In the genomic region with DNA sequence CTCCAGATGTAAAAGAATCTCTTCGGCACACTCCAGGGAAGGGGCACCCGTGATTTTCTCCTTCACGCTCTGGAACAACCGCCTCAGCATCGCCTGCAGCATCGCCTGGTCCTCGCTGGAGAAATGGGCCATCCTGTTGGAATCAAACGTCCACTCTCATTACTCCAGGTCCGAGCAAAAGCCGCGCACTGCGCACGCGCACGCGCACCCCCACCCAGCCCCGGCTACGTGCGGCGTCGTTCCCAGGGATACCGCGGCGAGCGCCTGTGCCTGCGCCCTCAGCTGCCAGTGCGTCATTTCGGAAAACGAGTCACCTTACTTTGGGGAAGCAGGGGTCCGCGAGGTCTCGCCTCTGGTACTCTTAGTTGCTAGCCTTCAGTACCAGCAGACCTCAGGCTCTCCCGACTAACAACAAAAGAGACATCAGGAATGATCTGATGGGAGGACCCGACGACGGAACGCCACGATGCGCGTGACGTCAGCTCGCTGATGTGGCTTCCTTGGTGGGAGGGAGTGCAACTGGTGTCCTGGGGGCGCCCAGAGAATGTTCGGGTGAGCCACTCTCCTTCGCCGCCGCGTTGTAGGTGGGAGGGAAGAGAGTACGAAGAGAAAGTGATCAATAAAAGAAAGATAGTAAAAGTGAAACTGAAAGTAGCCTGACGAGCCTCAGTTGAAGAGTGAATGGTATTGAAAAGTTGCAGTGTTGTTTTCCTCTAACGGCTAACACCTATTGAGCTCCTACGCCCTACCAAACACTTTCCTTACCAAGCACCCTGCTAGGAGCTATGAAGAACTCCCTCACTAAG, we compare ENCODE assay signal across 1 cellular context.
TF ChIP-seq lines count a peak whose summit lies in the region.

Gene TBC1D32 (minus strand): TSS at position 182 of the 806 bp plus-strand sequence. CDS start 50 bp downstream, at position 132.

TF ChIP-seq in GM12878, 131 proteins besides CTCF, POLR2A, EP300 and RAD21 (continued from another document and continues in another):
- TF ChIP-seq, protein P1, sequence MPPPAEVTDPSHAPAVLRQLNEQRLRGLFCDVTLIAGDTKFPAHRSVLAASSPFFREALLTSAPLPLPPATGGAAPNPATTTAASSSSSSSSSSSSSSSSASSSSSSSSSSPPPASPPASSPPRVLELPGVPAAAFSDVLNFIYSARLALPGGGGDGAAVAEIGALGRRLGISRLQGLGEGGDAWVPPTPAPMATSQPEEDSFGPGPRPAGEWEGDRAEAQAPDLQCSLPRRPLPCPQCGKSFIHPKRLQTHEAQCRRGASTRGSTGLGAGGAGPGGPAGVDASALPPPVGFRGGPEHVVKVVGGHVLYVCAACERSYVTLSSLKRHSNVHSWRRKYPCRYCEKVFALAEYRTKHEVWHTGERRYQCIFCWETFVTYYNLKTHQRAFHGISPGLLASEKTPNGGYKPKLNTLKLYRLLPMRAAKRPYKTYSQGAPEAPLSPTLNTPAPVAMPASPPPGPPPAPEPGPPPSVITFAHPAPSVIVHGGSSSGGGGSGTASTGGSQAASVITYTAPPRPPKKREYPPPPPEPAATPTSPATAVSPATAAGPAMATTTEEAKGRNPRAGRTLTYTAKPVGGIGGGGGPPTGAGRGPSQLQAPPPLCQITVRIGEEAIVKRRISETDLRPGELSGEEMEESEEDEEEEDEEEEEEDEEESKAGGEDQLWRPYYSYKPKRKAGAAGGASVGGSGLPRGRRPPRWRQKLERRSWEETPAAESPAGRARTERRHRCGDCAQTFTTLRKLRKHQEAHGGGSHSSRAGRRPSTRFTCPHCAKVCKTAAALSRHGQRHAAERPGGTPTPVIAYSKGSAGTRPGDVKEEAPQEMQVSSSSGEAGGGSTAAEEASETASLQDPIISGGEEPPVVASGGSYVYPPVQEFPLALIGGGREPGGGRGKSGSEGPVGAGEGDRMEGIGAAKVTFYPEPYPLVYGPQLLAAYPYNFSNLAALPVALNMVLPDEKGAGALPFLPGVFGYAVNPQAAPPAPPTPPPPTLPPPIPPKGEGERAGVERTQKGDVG (CRISPR knock-in tag; IDR thresholded peaks at IDR 0.05), result no peak
- TF ChIP-seq JUNB (IDR thresholded peaks at IDR 0.05) (peak; percentile 41; the same call in 1 of the 2 replicates), E4F1 (IDR thresholded peaks at IDR 0.05; ENCODE audit: borderline replicate concordance, partially characterized antibody) (no peak), RUNX3 (IDR thresholded peaks at IDR 0.05; ENCODE audit: low read length) (peak; percentile 54), FOXK2 (IDR thresholded peaks at IDR 0.05) (peak; percentile 63), RFX5 (IDR thresholded peaks at IDR 0.05; ENCODE audit: low read depth, low read length) (no peak), CREB1 (IDR thresholded peaks at IDR 0.05; ENCODE audit: low read depth) (peak; percentile 95), ZNF24 (IDR thresholded peaks at IDR 0.05) (no peak), LARP7 (IDR thresholded peaks at IDR 0.05) (peak; percentile 71), CBX5 (IDR thresholded peaks at IDR 0.05; ENCODE audit: low read depth) (no peak), MEF2B (IDR thresholded peaks at IDR 0.05; ENCODE audit: partially characterized antibody, poor library complexity, severe bottlenecking) (peak; percentile 24), NBN (IDR thresholded peaks at IDR 0.05) (peak; percentile 97), POU2F2 (IDR thresholded peaks at IDR 0.05; ENCODE audit: borderline replicate concordance, low read depth, low read length) (0 out of 3 replicates have a peak, but pooled peaks have one; percentile 45), ELK1 (IDR thresholded peaks at IDR 0.05; ENCODE audit: low read depth, low read length) (no peak), ZNF207 (IDR thresholded peaks at IDR 0.05; ENCODE audit: borderline replicate concordance) (peak; percentile 85; the same call in 1 of the 2 replicates), PML (IDR thresholded peaks at IDR 0.05; ENCODE audit: low read length) (0 out of 2 replicates have a peak, but pooled peaks have one; percentile 72), RELA (IDR thresholded peaks at IDR 0.05; ENCODE audit: borderline replicate concordance, partially characterized antibody) (peak; percentile 55), TARDBP (IDR thresholded peaks at IDR 0.05; ENCODE audit: borderline replicate concordance) (no peak)
- TF ChIP-seq, protein P2, sequence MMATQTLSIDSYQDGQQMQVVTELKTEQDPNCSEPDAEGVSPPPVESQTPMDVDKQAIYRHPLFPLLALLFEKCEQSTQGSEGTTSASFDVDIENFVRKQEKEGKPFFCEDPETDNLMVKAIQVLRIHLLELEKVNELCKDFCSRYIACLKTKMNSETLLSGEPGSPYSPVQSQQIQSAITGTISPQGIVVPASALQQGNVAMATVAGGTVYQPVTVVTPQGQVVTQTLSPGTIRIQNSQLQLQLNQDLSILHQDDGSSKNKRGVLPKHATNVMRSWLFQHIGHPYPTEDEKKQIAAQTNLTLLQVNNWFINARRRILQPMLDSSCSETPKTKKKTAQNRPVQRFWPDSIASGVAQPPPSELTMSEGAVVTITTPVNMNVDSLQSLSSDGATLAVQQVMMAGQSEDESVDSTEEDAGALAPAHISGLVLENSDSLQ (IDR thresholded peaks at IDR 0.05), result peak; percentile 71
- TF ChIP-seq, protein P3, sequence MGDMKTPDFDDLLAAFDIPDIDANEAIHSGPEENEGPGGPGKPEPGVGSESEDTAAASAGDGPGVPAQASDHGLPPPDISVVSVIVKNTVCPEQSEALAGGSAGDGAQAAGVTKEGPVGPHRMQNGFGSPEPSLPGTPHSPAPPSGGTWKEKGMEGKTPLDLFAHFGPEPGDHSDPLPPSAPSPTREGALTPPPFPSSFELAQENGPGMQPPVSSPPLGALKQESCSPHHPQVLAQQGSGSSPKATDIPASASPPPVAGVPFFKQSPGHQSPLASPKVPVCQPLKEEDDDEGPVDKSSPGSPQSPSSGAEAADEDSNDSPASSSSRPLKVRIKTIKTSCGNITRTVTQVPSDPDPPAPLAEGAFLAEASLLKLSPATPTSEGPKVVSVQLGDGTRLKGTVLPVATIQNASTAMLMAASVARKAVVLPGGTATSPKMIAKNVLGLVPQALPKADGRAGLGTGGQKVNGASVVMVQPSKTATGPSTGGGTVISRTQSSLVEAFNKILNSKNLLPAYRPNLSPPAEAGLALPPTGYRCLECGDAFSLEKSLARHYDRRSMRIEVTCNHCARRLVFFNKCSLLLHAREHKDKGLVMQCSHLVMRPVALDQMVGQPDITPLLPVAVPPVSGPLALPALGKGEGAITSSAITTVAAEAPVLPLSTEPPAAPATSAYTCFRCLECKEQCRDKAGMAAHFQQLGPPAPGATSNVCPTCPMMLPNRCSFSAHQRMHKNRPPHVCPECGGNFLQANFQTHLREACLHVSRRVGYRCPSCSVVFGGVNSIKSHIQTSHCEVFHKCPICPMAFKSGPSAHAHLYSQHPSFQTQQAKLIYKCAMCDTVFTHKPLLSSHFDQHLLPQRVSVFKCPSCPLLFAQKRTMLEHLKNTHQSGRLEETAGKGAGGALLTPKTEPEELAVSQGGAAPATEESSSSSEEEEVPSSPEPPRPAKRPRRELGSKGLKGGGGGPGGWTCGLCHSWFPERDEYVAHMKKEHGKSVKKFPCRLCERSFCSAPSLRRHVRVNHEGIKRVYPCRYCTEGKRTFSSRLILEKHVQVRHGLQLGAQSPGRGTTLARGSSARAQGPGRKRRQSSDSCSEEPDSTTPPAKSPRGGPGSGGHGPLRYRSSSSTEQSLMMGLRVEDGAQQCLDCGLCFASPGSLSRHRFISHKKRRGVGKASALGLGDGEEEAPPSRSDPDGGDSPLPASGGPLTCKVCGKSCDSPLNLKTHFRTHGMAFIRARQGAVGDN (IDR thresholded peaks at IDR 0.05), result peak; percentile 87
- TF ChIP-seq, protein P4, sequence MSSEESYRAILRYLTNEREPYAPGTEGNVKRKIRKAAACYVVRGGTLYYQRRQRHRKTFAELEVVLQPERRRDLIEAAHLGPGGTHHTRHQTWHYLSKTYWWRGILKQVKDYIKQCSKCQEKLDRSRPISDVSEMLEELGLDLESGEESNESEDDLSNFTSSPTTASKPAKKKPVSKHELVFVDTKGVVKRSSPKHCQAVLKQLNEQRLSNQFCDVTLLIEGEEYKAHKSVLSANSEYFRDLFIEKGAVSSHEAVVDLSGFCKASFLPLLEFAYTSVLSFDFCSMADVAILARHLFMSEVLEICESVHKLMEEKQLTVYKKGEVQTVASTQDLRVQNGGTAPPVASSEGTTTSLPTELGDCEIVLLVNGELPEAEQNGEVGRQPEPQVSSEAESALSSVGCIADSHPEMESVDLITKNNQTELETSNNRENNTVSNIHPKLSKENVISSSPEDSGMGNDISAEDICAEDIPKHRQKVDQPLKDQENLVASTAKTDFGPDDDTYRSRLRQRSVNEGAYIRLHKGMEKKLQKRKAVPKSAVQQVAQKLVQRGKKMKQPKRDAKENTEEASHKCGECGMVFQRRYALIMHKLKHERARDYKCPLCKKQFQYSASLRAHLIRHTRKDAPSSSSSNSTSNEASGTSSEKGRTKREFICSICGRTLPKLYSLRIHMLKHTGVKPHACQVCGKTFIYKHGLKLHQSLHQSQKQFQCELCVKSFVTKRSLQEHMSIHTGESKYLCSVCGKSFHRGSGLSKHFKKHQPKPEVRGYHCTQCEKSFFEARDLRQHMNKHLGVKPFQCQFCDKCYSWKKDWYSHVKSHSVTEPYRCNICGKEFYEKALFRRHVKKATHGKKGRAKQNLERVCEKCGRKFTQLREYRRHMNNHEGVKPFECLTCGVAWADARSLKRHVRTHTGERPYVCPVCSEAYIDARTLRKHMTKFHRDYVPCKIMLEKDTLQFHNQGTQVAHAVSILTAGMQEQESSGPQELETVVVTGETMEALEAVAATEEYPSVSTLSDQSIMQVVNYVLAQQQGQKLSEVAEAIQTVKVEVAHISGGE (CRISPR knock-in tag; IDR thresholded peaks at IDR 0.05), result no peak
- TF ChIP-seq, protein P5, sequence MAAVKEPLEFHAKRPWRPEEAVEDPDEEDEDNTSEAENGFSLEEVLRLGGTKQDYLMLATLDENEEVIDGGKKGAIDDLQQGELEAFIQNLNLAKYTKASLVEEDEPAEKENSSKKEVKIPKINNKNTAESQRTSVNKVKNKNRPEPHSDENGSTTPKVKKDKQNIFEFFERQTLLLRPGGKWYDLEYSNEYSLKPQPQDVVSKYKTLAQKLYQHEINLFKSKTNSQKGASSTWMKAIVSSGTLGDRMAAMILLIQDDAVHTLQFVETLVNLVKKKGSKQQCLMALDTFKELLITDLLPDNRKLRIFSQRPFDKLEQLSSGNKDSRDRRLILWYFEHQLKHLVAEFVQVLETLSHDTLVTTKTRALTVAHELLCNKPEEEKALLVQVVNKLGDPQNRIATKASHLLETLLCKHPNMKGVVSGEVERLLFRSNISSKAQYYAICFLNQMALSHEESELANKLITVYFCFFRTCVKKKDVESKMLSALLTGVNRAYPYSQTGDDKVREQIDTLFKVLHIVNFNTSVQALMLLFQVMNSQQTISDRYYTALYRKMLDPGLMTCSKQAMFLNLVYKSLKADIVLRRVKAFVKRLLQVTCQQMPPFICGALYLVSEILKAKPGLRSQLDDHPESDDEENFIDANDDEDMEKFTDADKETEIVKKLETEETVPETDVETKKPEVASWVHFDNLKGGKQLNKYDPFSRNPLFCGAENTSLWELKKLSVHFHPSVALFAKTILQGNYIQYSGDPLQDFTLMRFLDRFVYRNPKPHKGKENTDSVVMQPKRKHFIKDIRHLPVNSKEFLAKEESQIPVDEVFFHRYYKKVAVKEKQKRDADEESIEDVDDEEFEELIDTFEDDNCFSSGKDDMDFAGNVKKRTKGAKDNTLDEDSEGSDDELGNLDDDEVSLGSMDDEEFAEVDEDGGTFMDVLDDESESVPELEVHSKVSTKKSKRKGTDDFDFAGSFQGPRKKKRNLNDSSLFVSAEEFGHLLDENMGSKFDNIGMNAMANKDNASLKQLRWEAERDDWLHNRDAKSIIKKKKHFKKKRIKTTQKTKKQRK (IDR thresholded peaks at IDR 0.05; ENCODE audit: low read depth, low read length), result no peak
- TF ChIP-seq, protein P6, sequence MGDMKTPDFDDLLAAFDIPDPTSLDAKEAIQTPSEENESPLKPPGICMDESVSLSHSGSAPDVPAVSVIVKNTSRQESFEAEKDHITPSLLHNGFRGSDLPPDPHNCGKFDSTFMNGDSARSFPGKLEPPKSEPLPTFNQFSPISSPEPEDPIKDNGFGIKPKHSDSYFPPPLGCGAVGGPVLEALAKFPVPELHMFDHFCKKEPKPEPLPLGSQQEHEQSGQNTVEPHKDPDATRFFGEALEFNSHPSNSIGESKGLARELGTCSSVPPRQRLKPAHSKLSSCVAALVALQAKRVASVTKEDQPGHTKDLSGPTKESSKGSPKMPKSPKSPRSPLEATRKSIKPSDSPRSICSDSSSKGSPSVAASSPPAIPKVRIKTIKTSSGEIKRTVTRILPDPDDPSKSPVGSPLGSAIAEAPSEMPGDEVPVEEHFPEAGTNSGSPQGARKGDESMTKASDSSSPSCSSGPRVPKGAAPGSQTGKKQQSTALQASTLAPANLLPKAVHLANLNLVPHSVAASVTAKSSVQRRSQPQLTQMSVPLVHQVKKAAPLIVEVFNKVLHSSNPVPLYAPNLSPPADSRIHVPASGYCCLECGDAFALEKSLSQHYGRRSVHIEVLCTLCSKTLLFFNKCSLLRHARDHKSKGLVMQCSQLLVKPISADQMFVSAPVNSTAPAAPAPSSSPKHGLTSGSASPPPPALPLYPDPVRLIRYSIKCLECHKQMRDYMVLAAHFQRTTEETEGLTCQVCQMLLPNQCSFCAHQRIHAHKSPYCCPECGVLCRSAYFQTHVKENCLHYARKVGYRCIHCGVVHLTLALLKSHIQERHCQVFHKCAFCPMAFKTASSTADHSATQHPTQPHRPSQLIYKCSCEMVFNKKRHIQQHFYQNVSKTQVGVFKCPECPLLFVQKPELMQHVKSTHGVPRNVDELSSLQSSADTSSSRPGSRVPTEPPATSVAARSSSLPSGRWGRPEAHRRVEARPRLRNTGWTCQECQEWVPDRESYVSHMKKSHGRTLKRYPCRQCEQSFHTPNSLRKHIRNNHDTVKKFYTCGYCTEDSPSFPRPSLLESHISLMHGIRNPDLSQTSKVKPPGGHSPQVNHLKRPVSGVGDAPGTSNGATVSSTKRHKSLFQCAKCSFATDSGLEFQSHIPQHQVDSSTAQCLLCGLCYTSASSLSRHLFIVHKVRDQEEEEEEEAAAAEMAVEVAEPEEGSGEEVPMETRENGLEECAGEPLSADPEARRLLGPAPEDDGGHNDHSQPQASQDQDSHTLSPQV (IDR thresholded peaks at IDR 0.05), result no peak
